9 cellular contexts compared by ENCODE assay signal in genomic region chr9:95007470-95007869, GRCh38.
DNase-seq lines count a peak whose midpoint lies in the region; ATAC-seq and TF ChIP-seq lines count a peak whose summit lies in the region.
"Had no signal": no experiment of that assay in that cellular context is flagged by ENCODE, and none has a peak within 500 bp of the region (broad histone marks: within the 10 kb centered on the region; RNA-seq: fewer than 3 reads in every experiment).

No MANE protein-coding gene starts in this region.

- H3K9me3 ChIP-seq in SJSA1 (replicated peaks) (no peaks in the 10 kb centered on the region), esophagus squamous epithelium (no peaks in the 10 kb centered on the region)

- TF ChIP-seq CTCF in AG10803 (conservative IDR thresholded peaks at IDR 0.05; ENCODE audit: low read length) = no peak
- no peak for TF ChIP-seq CTCF in esophagus squamous epithelium (IDR thresholded peaks at IDR 0.05)
- no peak for TF ChIP-seq CTCF in omental fat pad (IDR thresholded peaks at IDR 0.05)
- no peak for TF ChIP-seq CTCF in GM13976 (IDR thresholded peaks at IDR 0.05; ENCODE audit: borderline replicate concordance, control extremely low read depth, extremely low read depth, insufficient read depth, missing control alignments)

- H3K4me1 ChIP-seq in SJSA1 (replicated peaks) (peaks cover 40% of the 10 kb centered on the region), esophagus squamous epithelium (peaks cover 0 to 75% (median 19%) of the 10 kb centered on the region in 3 donors)

- H3K4me3 ChIP-seq in AG10803 (ENCODE audit: low read length) (peak overlapping the region; percentile 86), SJSA1 (peak overlapping the region; percentile 90), esophagus squamous epithelium (peak overlapping the region; percentile 55 to 90 (median 72))

- intact Hi-C loops in esophagus squamous epithelium (cut with DNase I) = loop anchor here (10.0 kb wide), 2 partner anchors 83 to 223 kb away; no protein-coding TSS in a partner anchor

- WGBS in esophagus squamous epithelium, 2 donors = 19% methylated on average over 1 of the region's 1 CpG

- H3K36me3 ChIP-seq in SJSA1 = peaks cover 59% of the 10 kb centered on the region
- H3K36me3 ChIP-seq in esophagus squamous epithelium = peaks cover 0 to 20% (median 0%) of the 10 kb centered on the region in 3 donors

- H3K27ac ChIP-seq in SJSA1 (peak overlapping the region; percentile 79), esophagus squamous epithelium (peak overlapping the region; percentile 97 to 100 (median 99))

- H3K27me3 ChIP-seq in SJSA1 (replicated peaks) = no peaks in the 10 kb centered on the region
- H3K27me3 ChIP-seq in esophagus squamous epithelium = peaks cover 0 to 13% (median 0%) of the 10 kb centered on the region in 4 donors

- no peak for DNase-seq in AG10803 (ENCODE audit: low read depth)
- DNase-seq in SJSA1 (ENCODE audit: low read depth in 1 of 2, low spot score in 2 of 2) = peak in 1 of 2 experiments; percentile 52
- no peak for DNase-seq in esophagus squamous epithelium (lab: John Stamatoyannopoulos, UW)
- DNase-seq in omental fat pad (ENCODE audit: low spot score) = no peak
- no peak for DNase-seq in GM13976 (ENCODE audit: low spot score)
- no peak for DNase-seq in T-helper 9 cell
- no peak for DNase-seq in DMS153 (lab: John Stamatoyannopoulos, UW)
- DNase-seq: posterior cingulate gyrus had no signal

- in situ Hi-C loops in GM13976 (cut with MboI; ENCODE audit: low sequenced_read_pairs, unreplicated experiment) = no loop called here

- peak in 2 of 4 donors; percentile 16 to 31 for TF ChIP-seq POLR2A in esophagus squamous epithelium (IDR thresholded peaks at IDR 0.05)

- peak; percentile 36 for ATAC-seq in omental fat pad (ENCODE audit: low FRiP score)
- ATAC-seq in HG02938 (IDR thresholded peaks at IDR 0.05; ENCODE audit: unreplicated experiment) = no peak
